ENCODE assay signal across 29 cellular contexts in the genomic region with DNA sequence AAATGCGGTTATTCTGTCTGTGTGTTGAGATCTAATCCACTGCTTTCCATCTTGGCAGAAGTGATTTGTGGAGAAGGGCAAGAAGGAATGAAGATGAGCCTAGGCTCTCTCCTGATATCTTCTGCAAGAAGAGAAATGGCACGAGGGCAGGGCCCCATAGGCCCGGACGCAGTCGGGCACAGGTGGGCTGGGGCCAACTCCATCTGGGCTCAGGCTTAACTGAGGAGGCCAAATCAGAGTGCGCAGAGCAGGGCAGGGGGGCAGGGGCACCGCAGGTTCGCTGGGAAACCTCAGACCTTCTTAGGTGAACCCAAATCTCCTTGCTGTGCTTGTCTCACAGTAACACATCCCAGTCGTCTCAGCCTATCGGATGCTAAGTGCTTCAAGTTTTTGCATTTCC.
"Had no signal": no experiment of that assay in that cellular context is flagged by ENCODE, and none has a peak within 500 bp of the region (broad histone marks: within the 10 kb centered on the region; RNA-seq: fewer than 3 reads in every experiment).

No MANE protein-coding gene starts in this region.

- H3K27ac ChIP-seq: epithelial cell of prostate, esophagus squamous epithelium, pancreas, prostate gland, transverse colon, uterus had no signal

- H3K27me3 ChIP-seq: esophagus squamous epithelium, pancreas, spleen, transverse colon, uterus had no signal

- ATAC-seq: activated T-cell treated with anti-CD3 and anti-CD28 coated beads, Interleukin-2, amount 50 U/mL, for 72 hours; left cardiac atrium had no signal

- H3K36me3 ChIP-seq: uterus had no signal

- H3K27me3 Mint-ChIP-seq: activated naive CD8-positive, alpha-beta T cell; central memory CD8-positive, alpha-beta T cell; naive B cell had no signal

- DNase-seq: activated CD4-positive, alpha-beta T cell treated with anti-CD3 and anti-CD28 coated beads for 4 hours; activated CD4-positive, alpha-beta T cell treated with anti-CD3 and anti-CD28 coated beads, Interleukin-2, amount 50 U/mL, for 4 hours; activated naive CD4-positive, alpha-beta T cell treated with Interleukin-2 at 50 U/mL for 16 hours; activated T-cell treated with anti-CD3 and anti-CD28 coated beads for 4 hours; activated T-cell treated with anti-CD3 and anti-CD28 coated beads, Interleukin-2, amount 50 U/mL, for 72 hours; anterior cingulate cortex; dermis blood vessel endothelial cell; effector CD4-positive, alpha-beta T cell; esophagus squamous epithelium; foreskin melanocyte; head of caudate nucleus; islet precursor cell; left cardiac atrium; naive B cell; nucleus accumbens; spleen; stimulated activated naive CD4-positive, alpha-beta T cell treated with Interleukin-2 at 50 U/mL for 16 hours; T-helper 1 cell; transverse colon; uterus had no signal

- H3K4me3 ChIP-seq: esophagus squamous epithelium, lung, pancreas, prostate gland, spleen, transverse colon, uterus had no signal

- H3K9me3 ChIP-seq: esophagus squamous epithelium, pancreas, prostate gland, spleen, transverse colon, uterus had no signal

- FAIRE-seq: bronchial epithelial cell, colon, pancreas had no signal

- H3K4me1 ChIP-seq: pancreas, prostate gland, spleen, uterus had no signal

- H3K4me3 Mint-ChIP-seq: activated naive CD8-positive, alpha-beta T cell; activated T-cell treated with anti-CD3 and anti-CD28 coated beads, Interleukin-2, amount 50 U/mL, for 72 hours; central memory CD8-positive, alpha-beta T cell; neural crest cell had no signal

- H3K27ac Mint-ChIP-seq: activated naive CD8-positive, alpha-beta T cell; activated T-cell treated with anti-CD3 and anti-CD28 coated beads, Interleukin-2, amount 50 U/mL, for 72 hours had no signal
